ENCODE assay signal across 25 cellular contexts in genomic region chr1:5502310-5503194, GRCh38.
DNase-seq lines count a peak whose midpoint lies in the region; ATAC-seq and TF ChIP-seq lines count a peak whose summit lies in the region.
"Had no signal": no experiment of that assay in that cellular context is flagged by ENCODE, and none has a peak within 500 bp of the region (broad histone marks: within the 10 kb centered on the region; RNA-seq: fewer than 3 reads in every experiment).

No MANE protein-coding gene starts in this region.

- H3K4me3 ChIP-seq in breast epithelium, result no peak overlapping the region
- H3K4me3 ChIP-seq: adrenal gland, cardiac muscle cell, Peyer's patch, SJSA1, stomach had no signal

- H3K9me3 ChIP-seq in breast epithelium, result no peaks in the 10 kb centered on the region
- H3K9me3 ChIP-seq: adrenal gland, BE2C, Caco-2, Peyer's patch, SJSA1, stomach had no signal

- H3K9me3 Mint-ChIP-seq in HFFc6, result peaks cover 10% of the 10 kb centered on the region
- H3K9me3 Mint-ChIP-seq: activated T-cell treated with anti-CD3 and anti-CD28 coated beads, Interleukin-2, amount 50 U/mL, for 72 hours; natural killer cell had no signal

- intact Hi-C loops in breast epithelium (cut with DNase I; ENCODE audit: low total_unique reads), result no loop called here

- H3K4me1 ChIP-seq in breast epithelium (peaks cover 0 to 17% of the 10 kb centered on the region in 2 donors), foreskin keratinocyte (no peaks in the 10 kb centered on the region)
- H3K4me1 ChIP-seq: adrenal gland, BE2C, Caco-2, Peyer's patch, SJSA1 had no signal

- TF ChIP-seq CTCF in breast epithelium (IDR thresholded peaks at IDR 0.05) (no peak), foreskin keratinocyte (conservative IDR thresholded peaks at IDR 0.05) (no peak), HFFc6 (IDR thresholded peaks at IDR 0.05) (no peak)

- peak; percentile 50 for ATAC-seq in foreskin keratinocyte
- ATAC-seq in GM21717 (IDR thresholded peaks at IDR 0.05; ENCODE audit: unreplicated experiment), result no peak
- no peak for ATAC-seq in GM21723 (IDR thresholded peaks at IDR 0.05; ENCODE audit: unreplicated experiment)
- ATAC-seq: activated T-cell treated with anti-CD3 and anti-CD28 coated beads, Interleukin-2, amount 50 U/mL, for 72 hours; natural killer cell had no signal

- peaks cover 3% of the 10 kb centered on the region for H3K27me3 Mint-ChIP-seq in HFFc6 (ENCODE audit: insufficient read depth)

- no peak for TF ChIP-seq POLR2A in breast epithelium (IDR thresholded peaks at IDR 0.05)

- no peak for TF ChIP-seq RAD21 in Ishikawa (IDR thresholded peaks at IDR 0.05; ENCODE audit: low read depth)

- H3K36me3 ChIP-seq in breast epithelium, result no peaks in the 10 kb centered on the region
- H3K36me3 ChIP-seq: adrenal gland, BE2C, cardiac muscle cell, Peyer's patch, SJSA1, stomach had no signal

- H3K36me3 Mint-ChIP-seq in HFFc6 (ENCODE audit: low read depth), result no peaks in the 10 kb centered on the region
- H3K36me3 Mint-ChIP-seq: natural killer cell had no signal

- no peaks in the 10 kb centered on the region for H3K4me1 Mint-ChIP-seq in HFFc6 (ENCODE audit: low read depth)
- H3K4me1 Mint-ChIP-seq: natural killer cell had no signal

- H3K4me3 Mint-ChIP-seq in HFFc6, result no peak overlapping the region
- H3K4me3 Mint-ChIP-seq: activated T-cell treated with anti-CD3 and anti-CD28 coated beads, Interleukin-2, amount 50 U/mL, for 72 hours; natural killer cell had no signal

- peak; percentile 22; the same call in 1 of the 2 replicates for TF ChIP-seq EP300 in Ishikawa (IDR thresholded peaks at IDR 0.05; ENCODE audit: borderline replicate concordance)

- H3K27ac Mint-ChIP-seq in HFFc6, result no peak overlapping the region
- H3K27ac Mint-ChIP-seq: activated T-cell treated with anti-CD3 and anti-CD28 coated beads, Interleukin-2, amount 50 U/mL, for 72 hours; natural killer cell had no signal

- no peaks in the 10 kb centered on the region for H3K27me3 ChIP-seq in breast epithelium
- H3K27me3 ChIP-seq in foreskin keratinocyte, result peaks cover 9% of the 10 kb centered on the region
- H3K27me3 ChIP-seq: BE2C, cardiac muscle cell, Peyer's patch, SJSA1 had no signal

- DNase-seq in breast epithelium (ENCODE audit: low spot score in 2 of 2) (peak in 1 of 2 donors; percentile 64), foreskin keratinocyte (peak; percentile 30 to 64), superior temporal gyrus (ENCODE audit: extremely low spot score) (peak; percentile 59), HFFc6 (no peak), SK-N-DZ (ENCODE audit: low spot score) (no peak)
- DNase-seq: activated CD4-positive, alpha-beta T cell treated with anti-CD3 and anti-CD28 coated beads, Interleukin-2, amount 50 U/mL, for 4 hours; activated naive CD4-positive, alpha-beta T cell treated with Interleukin-2 at 50 U/mL for 16 hours; activated T-cell treated with anti-CD3 and anti-CD28 coated beads, Interleukin-2, amount 50 U/mL, for 72 hours; adrenal gland; BE2C; Caco-2; glutamatergic neuron; islet precursor cell; KBM-7; natural killer cell; NCI-H2081; NCI-H226; stimulated activated CD4-positive, alpha-beta T cell treated with anti-CD3 and anti-CD28 coated beads, Interleukin-2, amount 100 ng/mL, for 24 hours; stomach had no signal

- peak overlapping the region; percentile 55 to 64 for H3K27ac ChIP-seq in breast epithelium
- no peak overlapping the region for H3K27ac ChIP-seq in foreskin keratinocyte
- H3K27ac ChIP-seq: adrenal gland, cardiac muscle cell, Peyer's patch, SJSA1 had no signal

TF ChIP-seq in Ishikawa, 13 proteins besides CTCF, POLR2A, EP300 and RAD21:
- TF ChIP-seq TCF12 (IDR thresholded peaks at IDR 0.05; ENCODE audit: low read depth), result peak; percentile 55; the same call in 1 of the 2 replicates
- TF ChIP-seq TAF1 (IDR thresholded peaks at IDR 0.05; ENCODE audit: low read depth), result no peak
- TF ChIP-seq CEBPB (IDR thresholded peaks at IDR 0.05), result no peak
- TF ChIP-seq EGR1 (IDR thresholded peaks at IDR 0.05), result no peak
- no peak for TF ChIP-seq TEAD4 (IDR thresholded peaks at IDR 0.05)
- no peak for TF ChIP-seq MAX (IDR thresholded peaks at IDR 0.05)
- no peak for TF ChIP-seq REST (IDR thresholded peaks at IDR 0.05; ENCODE audit: low read depth)
- no peak for TF ChIP-seq ZBTB7A (IDR thresholded peaks at IDR 0.05; ENCODE audit: low read depth)
- TF ChIP-seq FOXM1 (IDR thresholded peaks at IDR 0.05; ENCODE audit: borderline replicate concordance, low read depth), result peak; percentile 48; the same call in 1 of the 2 replicates
- no peak for TF ChIP-seq USF1 (IDR thresholded peaks at IDR 0.05)
- TF ChIP-seq CREB1 (IDR thresholded peaks at IDR 0.05; ENCODE audit: low read depth), result no peak
- peak; percentile 62 for TF ChIP-seq NFIC (IDR thresholded peaks at IDR 0.05)
- no peak for TF ChIP-seq YY1 (IDR thresholded peaks at IDR 0.05; ENCODE audit: low read depth)

Comparison
In these comparisons a context has a peak if more than half of its experiments do, and no peak if none do; other contexts are left out.
1. DNase-seq: peak in foreskin keratinocyte (2 of 2) and superior temporal gyrus (single experiment); none in HFFc6 (single experiment) and SK-N-DZ (single experiment).